21 cellular contexts compared by ENCODE assay signal in genomic region chr19:43420954-43421353, GRCh38. TPM values are rescaled to one million over a fixed set of nuclear protein-coding genes. Genes with fewer than 3 reads are reported as not detected.
A peak's percentile ranks its signal among the peaks of the same experiment; 100 is the strongest.
DNase-seq lines count a peak whose midpoint lies in the region; ATAC-seq, FAIRE-seq and TF ChIP-seq lines count a peak whose summit lies in the region.
"Had no signal": no experiment of that assay in that cellular context is flagged by ENCODE, and none has a peak within 500 bp of the region (broad histone marks: within the 10 kb centered on the region; RNA-seq: fewer than 3 reads in every experiment).

No MANE protein-coding gene starts in this region.

- H3K14ac ChIP-seq in H1 (ENCODE audit: insufficient read length), result no peak overlapping the region

- H2AFZ ChIP-seq in H1 (ENCODE audit: low read length), result no peak overlapping the region
- H2AFZ ChIP-seq: GM23248 had no signal

- H4K5ac ChIP-seq in H1 (ENCODE audit: insufficient read length, low read depth, low read length) (no peak overlapping the region), mesendoderm (ENCODE audit: low read length) (no peak overlapping the region)

- no peaks in the 10 kb centered on the region; the same call in 1 of the 2 replicates for H3K23me2 ChIP-seq in H1 (ENCODE audit: low read depth, low read length)

- ATAC-seq in activated CD8-positive, alpha-beta memory T cell treated with anti-CD3 and anti-CD28 coated beads, Interleukin-2, amount 10 ng/mL, durations not matched to agents 7 days and 5 days, result no peak
- ATAC-seq: HepG2 had no signal

- no peak overlapping the region for H3K4me3 Mint-ChIP-seq in activated CD8-positive, alpha-beta memory T cell treated with anti-CD3 and anti-CD28 coated beads, Interleukin-2, amount 10 ng/mL, durations not matched to agents 7 days and 5 days
- H3K4me3 Mint-ChIP-seq: CD14-positive monocyte; CD4-positive, alpha-beta memory T cell; IgD-negative memory B cell had no signal

- H3K9ac ChIP-seq in H1 (replicated peaks in 1 of 4; ENCODE audit: extremely low read depth in 1 of 4, low read depth in 3 of 4, low read length in 3 of 4) (no peak overlapping the region), mesendoderm (ENCODE audit: low read length) (no peak overlapping the region)
- H3K9ac ChIP-seq: BLaER1, GM23248 had no signal

- H3K36me3 ChIP-seq in H1 (ENCODE audit: control insufficient read depth in 2 of 4, insufficient read depth in 4 of 4, low read length in 3 of 4), result no peaks in the 10 kb centered on the region
- no peaks in the 10 kb centered on the region for H3K36me3 ChIP-seq in mesendoderm (ENCODE audit: control insufficient read depth, insufficient read depth, low read length)
- H3K36me3 ChIP-seq in right atrium auricular region, result no peaks in the 10 kb centered on the region
- H3K36me3 ChIP-seq: BLaER1 had no signal

- H3K36me3 Mint-ChIP-seq in activated CD8-positive, alpha-beta memory T cell treated with anti-CD3 and anti-CD28 coated beads, Interleukin-2, amount 10 ng/mL, durations not matched to agents 7 days and 5 days, result no peaks in the 10 kb centered on the region
- H3K36me3 Mint-ChIP-seq: CD14-positive monocyte; CD4-positive, alpha-beta memory T cell had no signal

- H3K79me1 ChIP-seq in H1 (ENCODE audit: low read depth, low read length), result no peaks in the 10 kb centered on the region
- no peaks in the 10 kb centered on the region for H3K79me1 ChIP-seq in mesendoderm (ENCODE audit: low read length)

- POLR2A ChIA-PET in H1 (lab: Charles Lee; ENCODE audit: partially characterized antibody), result interaction anchor here (1.1 kb wide), 1 partner anchor 15 kb away, joined by 3 read pairs; no protein-coding TSS in a partner anchor

- no peak overlapping the region for H4K91ac ChIP-seq in H1 (replicated peaks; ENCODE audit: insufficient read length, low read length)

- no peak overlapping the region for H2BK20ac ChIP-seq in H1 (ENCODE audit: low read length)

- no peak overlapping the region for H4K8ac ChIP-seq in H1 (ENCODE audit: extremely low read depth, insufficient read depth, low read length)
- no peak overlapping the region for H4K8ac ChIP-seq in mesendoderm (ENCODE audit: low read depth, low read length)

- H3K9me3 Mint-ChIP-seq in activated CD8-positive, alpha-beta memory T cell treated with anti-CD3 and anti-CD28 coated beads, Interleukin-2, amount 10 ng/mL, durations not matched to agents 7 days and 5 days (ENCODE audit: low read depth), result no peaks in the 10 kb centered on the region
- H3K9me3 Mint-ChIP-seq: CD14-positive monocyte; CD4-positive, alpha-beta memory T cell had no signal

- H2BK12ac ChIP-seq in H1 (ENCODE audit: low read depth, low read length), result no peak overlapping the region

- TF ChIP-seq EP300 in H1 (IDR thresholded peaks at IDR 0.05; ENCODE audit: borderline replicate concordance in 1 of 2, low read depth in 2 of 2, low read length in 2 of 2), result no peak

- peak; percentile 12 for DNase-seq in activated CD8-positive, alpha-beta memory T cell treated with anti-CD3 and anti-CD28 coated beads, Interleukin-2, amount 50 U/mL, for 48 hours
- no peak for DNase-seq in activated CD8-positive, alpha-beta memory T cell treated with anti-CD3 and anti-CD28 coated beads, Interleukin-2, amount 10 ng/mL, durations not matched to agents 7 days and 5 days
- no peak for DNase-seq in H1 (ENCODE audit: low read depth in 1 of 2, low spot score in 2 of 2)
- peak; percentile 15 for DNase-seq in mesendoderm
- no peak for DNase-seq in GM19238 (ENCODE audit: insufficient read length, low spot score)
- DNase-seq in GF-D8 (lab: John Stamatoyannopoulos, UW), result no peak
- DNase-seq in right atrium auricular region (ENCODE audit: low spot score), result no peak
- DNase-seq: 8988T; CD4-positive, alpha-beta memory T cell; DMS153; DMS79; GM23248; H9 had no signal

- no peaks in the 10 kb centered on the region for H3K79me2 ChIP-seq in H1 (ENCODE audit: control insufficient read depth in 1 of 2, insufficient read depth in 2 of 2, low read length in 2 of 2)
- H3K79me2 ChIP-seq in mesendoderm (ENCODE audit: control insufficient read depth, insufficient read depth, low read length), result no peaks in the 10 kb centered on the region

- H3K4me1 Mint-ChIP-seq in activated CD8-positive, alpha-beta memory T cell treated with anti-CD3 and anti-CD28 coated beads, Interleukin-2, amount 10 ng/mL, durations not matched to agents 7 days and 5 days, result peaks cover 2% of the 10 kb centered on the region

- TF ChIP-seq POLR2A in H1 (IDR thresholded peaks at IDR 0.05; ENCODE audit: control extremely low read depth in 1 of 2, low read depth in 2 of 2, low read length in 2 of 2), result no peak

- no peak overlapping the region; the same call in 1 of the 2 replicates for H3K18ac ChIP-seq in H1 (ENCODE audit: extremely low read depth, low read length)
- no peak overlapping the region for H3K18ac ChIP-seq in mesendoderm (ENCODE audit: low read length)

- no peaks in the 10 kb centered on the region for H4K20me1 ChIP-seq in H1 (replicated peaks in 1 of 2; ENCODE audit: control insufficient read depth in 1 of 2, insufficient read depth in 2 of 2, low read length in 2 of 2)
- H4K20me1 ChIP-seq: BLaER1 had no signal

- H3K27me3 ChIP-seq in H1 (replicated peaks in 1 of 4; ENCODE audit: control insufficient read depth in 3 of 4, extremely low read depth in 1 of 4, insufficient read depth in 3 of 4, low read length in 3 of 4) (no peaks in the 10 kb centered on the region), mesendoderm (ENCODE audit: insufficient read depth, low read length, poor library complexity) (no peaks in the 10 kb centered on the region), right atrium auricular region (no peaks in the 10 kb centered on the region)
- H3K27me3 ChIP-seq: BLaER1 had no signal

- CTCF ChIA-PET in activated CD8-positive, alpha-beta memory T cell treated with anti-CD3 and anti-CD28 coated beads, Interleukin-2, amount 10 ng/mL, durations not matched to agents 7 days and 5 days (lab: Charles Lee), result interaction anchor here (0.7 kb wide), 1 partner anchor 42 kb away, joined by 3 read pairs; no protein-coding TSS in a partner anchor
- CTCF ChIA-PET in H1 (lab: Charles Lee; ENCODE audit: partially characterized antibody), result interaction anchor here (0.7 to 7.0 kb wide), 2 partner anchors 12 to 19 kb away, joined by 5 to 35 read pairs; no protein-coding TSS in a partner anchor

- H3K27ac ChIP-seq in H1 (ENCODE audit: low read depth, low read length) (no peak overlapping the region), mesendoderm (ENCODE audit: low read depth, low read length) (no peak overlapping the region), right atrium auricular region (no peak overlapping the region)
- H3K27ac ChIP-seq: BLaER1, GM23248 had no signal

- H3K4ac ChIP-seq in H1 (replicated peaks; ENCODE audit: insufficient read length, low read depth, low read length), result no peak overlapping the region
- H3K4ac ChIP-seq in mesendoderm (ENCODE audit: low read depth, low read length), result no peak overlapping the region

- peaks cover 0 to 3% (median under 1%) of the 10 kb centered on the region in 4 experiments; a peak in 2 of 7 replicates for H3K4me1 ChIP-seq in H1 (replicated peaks in 1 of 4; ENCODE audit: control insufficient read depth in 3 of 4, insufficient read depth in 4 of 4, low read length in 3 of 4)
- no peaks in the 10 kb centered on the region for H3K4me1 ChIP-seq in mesendoderm (ENCODE audit: control insufficient read depth, low read depth, low read length)
- H3K4me1 ChIP-seq in right atrium auricular region, result no peaks in the 10 kb centered on the region

- H3K4me2 ChIP-seq in H1 (ENCODE audit: insufficient read depth in 1 of 2, low read depth in 2 of 2, low read length in 2 of 2), result no peak overlapping the region
- H3K4me2 ChIP-seq in mesendoderm (ENCODE audit: low read length), result no peak overlapping the region
- H3K4me2 ChIP-seq: BLaER1 had no signal

- H2AK5ac ChIP-seq in H1 (ENCODE audit: low read depth, low read length), result no peak overlapping the region
- H2AK5ac ChIP-seq in mesendoderm (ENCODE audit: low read length), result no peak overlapping the region

- H2BK120ac ChIP-seq in H1 (replicated peaks; ENCODE audit: low read depth, low read length) (no peak overlapping the region), mesendoderm (ENCODE audit: low read depth, low read length) (no peak overlapping the region)

- no peak overlapping the region for H3K56ac ChIP-seq in H1 (replicated peaks; ENCODE audit: insufficient read length, low read depth, low read length)
- H3K56ac ChIP-seq in mesendoderm (ENCODE audit: low read length), result no peak overlapping the region

- 55% methylated on average over 6 of the region's 6 CpGs; no CpG with 5 or more reads in 1 of the 2 experiments for WGBS in H1 (ENCODE audit: extremely low coverage in 1 of 2, insufficient coverage in 1 of 2, insufficient read length in 1 of 2, insufficient replicate concordance in 2 of 2, low coverage in 1 of 2, low lambda C conversion rate in 2 of 2, missing lambda C conversion rate in 1 of 2), 2 experiments
- no CpG with 5 or more reads among the region's 6 CpGs for WGBS in mesendoderm (ENCODE audit: extremely low coverage, insufficient coverage, low lambda C conversion rate)

- H3K27ac Mint-ChIP-seq in activated CD8-positive, alpha-beta memory T cell treated with anti-CD3 and anti-CD28 coated beads, Interleukin-2, amount 10 ng/mL, durations not matched to agents 7 days and 5 days, result no peak overlapping the region
- H3K27ac Mint-ChIP-seq: CD14-positive monocyte; CD4-positive, alpha-beta memory T cell; IgD-negative memory B cell had no signal

- H2BK15ac ChIP-seq in H1 (ENCODE audit: low read length) (no peak overlapping the region), mesendoderm (replicated peaks; ENCODE audit: low read depth) (no peak overlapping the region)

- no peak for TF ChIP-seq CTCF in H1 (IDR thresholded peaks at IDR 0.05; ENCODE audit: control extremely low read depth in 1 of 3, insufficient read depth in 1 of 3, low read depth in 1 of 3, low read length in 3 of 3)
- TF ChIP-seq CTCF in right atrium auricular region (IDR thresholded peaks at IDR 0.05), result no peak

- H3K4me3 ChIP-seq in H1 (ENCODE audit: extremely low read depth in 1 of 4, insufficient read depth in 2 of 4, low read depth in 3 of 4, low read length in 4 of 4), result no peak overlapping the region
- no peak overlapping the region for H3K4me3 ChIP-seq in mesendoderm (ENCODE audit: low read length)
- H3K4me3 ChIP-seq in right atrium auricular region, result no peak overlapping the region
- H3K4me3 ChIP-seq: BLaER1, GM23248 had no signal

- peaks cover 13% of the 10 kb centered on the region for H3K27me3 Mint-ChIP-seq in activated CD8-positive, alpha-beta memory T cell treated with anti-CD3 and anti-CD28 coated beads, Interleukin-2, amount 10 ng/mL, durations not matched to agents 7 days and 5 days

- FAIRE-seq in H1 (lab: Jason Lieb, UNC), result no peak
- FAIRE-seq: GM12891, HepG2 had no signal

- H3K23ac ChIP-seq in H1 (ENCODE audit: insufficient read length), result no peak overlapping the region
- H3K23ac ChIP-seq in mesendoderm (ENCODE audit: low read length), result no peak overlapping the region

- H2BK5ac ChIP-seq in H1 (ENCODE audit: low read depth, low read length), result 0 out of 2 replicates have a peak overlapping the region, but pooled peaks have one; percentile 52
- no peak overlapping the region for H2BK5ac ChIP-seq in mesendoderm (ENCODE audit: low read length)

- H3K9me3 ChIP-seq in H1 (ENCODE audit: insufficient read depth in 2 of 2, low read depth in 1 of 2, low read length in 1 of 2) (no peaks in the 10 kb centered on the region), right atrium auricular region (no peaks in the 10 kb centered on the region)

- no peak for TF ChIP-seq RAD21 in H1 (IDR thresholded peaks at IDR 0.05 in 1 of 2, conservative IDR thresholded peaks at IDR 0.05 in 1 of 2; ENCODE audit: low read depth in 2 of 2, low read length in 2 of 2)

RNA-seq across cellular contexts. Expression of gene TEX101, which starts 6.3 kb away (rescaled TPM):
- not detected for total RNA-seq in activated CD8-positive, alpha-beta memory T cell treated with anti-CD3 and anti-CD28 coated beads, Interleukin-2, amount 10 ng/mL, durations not matched to agents 7 days and 5 days
- not detected in 2 replicates for total RNA-seq in H1 (2021; fragmentation: NEBNext Ultra II Directional; extraction: Animal tissue kit (Norgen Biotek cat#: 25700))
- polyA plus RNA-seq in H1 (2011; rRNA removed), result 0.06 and 0.12 TPM in 2 replicates
- polyA plus RNA-seq in H1 (2011; cell fraction: cytosol; rRNA removed), result 0.19 TPM
- 0.07 TPM for polyA plus RNA-seq in H1 (2011; cell fraction: nucleus; rRNA removed)
- 0.36 TPM in 1 of 4 replicates, not detected in the others for polyA plus RNA-seq in H1 (2012, experiment 1 of 2)
- not detected for polyA plus RNA-seq in H1 (2012, experiment 2 of 2)
- 0.12 TPM for polyA plus RNA-seq in H1 (2013, experiment 1 of 2)
- polyA plus RNA-seq in H1 (2013, experiment 2 of 2), result not detected
- polyA minus RNA-seq in H1 (2011; rRNA and poly(A)+ RNA removed), result not detected in 2 replicates
- polyA minus RNA-seq in H1 (2011; cell fraction: cytosol; rRNA and poly(A)+ RNA removed), result not detected
- not detected for polyA minus RNA-seq in H1 (2011; cell fraction: nucleus; rRNA and poly(A)+ RNA removed)
- 0.46 TPM for polyA plus RNA-seq in mesendoderm (2013, experiment 1 of 2)
- polyA plus RNA-seq in mesendoderm (2013, experiment 2 of 2), result 0.35 TPM
- total RNA-seq in right atrium auricular region, result not detected
- total RNA-seq: A673; CD4-positive, alpha-beta memory T cell; Daoy; GM23248; H9; HepG2 had no signal
- polyA plus RNA-seq: AG04450; CD4-positive, alpha-beta memory T cell; GM23248; HepG2; IgD-negative memory B cell had no signal

RNA-seq across cellular contexts. Expression of gene LYPD3, which starts 44.5 kb away (rescaled TPM):
- under 1 TPM; 0.23 to 0.33 TPM for total RNA-seq in activated CD8-positive, alpha-beta memory T cell treated with anti-CD3 and anti-CD28 coated beads, Interleukin-2, amount 10 ng/mL, durations not matched to agents 7 days and 5 days
- 4.0 and 4.1 TPM in 2 replicates for total RNA-seq in H1 (2021; fragmentation: NEBNext Ultra II Directional; extraction: Animal tissue kit (Norgen Biotek cat#: 25700))
- polyA plus RNA-seq in H1 (2011; rRNA removed), result 16.4 and 18.4 TPM in 2 replicates
- polyA plus RNA-seq in H1 (2011; cell fraction: cytosol; rRNA removed), result 7.3 TPM
- polyA plus RNA-seq in H1 (2011; cell fraction: nucleus; rRNA removed), result 10.4 TPM
- polyA plus RNA-seq in H1 (2012, experiment 1 of 2), result 4.2 to 7.0 TPM (median 5.4 TPM) in 4 replicates
- 5.2 TPM for polyA plus RNA-seq in H1 (2012, experiment 2 of 2)
- polyA plus RNA-seq in H1 (2013, experiment 1 of 2), result 6.0 TPM
- polyA plus RNA-seq in H1 (2013, experiment 2 of 2), result 5.9 TPM
- polyA minus RNA-seq in H1 (2011; rRNA and poly(A)+ RNA removed), result 2.0 and 2.5 TPM in 2 replicates
- 3.4 TPM for polyA minus RNA-seq in H1 (2011; cell fraction: cytosol; rRNA and poly(A)+ RNA removed)
- polyA minus RNA-seq in H1 (2011; cell fraction: nucleus; rRNA and poly(A)+ RNA removed), result 3.5 TPM
- polyA plus RNA-seq in mesendoderm (2013, experiment 1 of 2), result 2.9 TPM
- polyA plus RNA-seq in mesendoderm (2013, experiment 2 of 2), result 2.3 TPM
- under 1 TPM in 1 of 2 donors, not detected in 1; 0.90 TPM for total RNA-seq in right atrium auricular region
- total RNA-seq: GM23248 had no signal

Comparison
In these comparisons a context has a peak if more than half of its experiments do, and no peak if none do; other contexts are left out.
1. DNase-seq: peak in activated CD8-positive, alpha-beta memory T cell treated with anti-CD3 and anti-CD28 coated beads, Interleukin-2, amount 50 U/mL, for 48 hours (single experiment) and mesendoderm (single experiment); none in activated CD8-positive, alpha-beta memory T cell treated with anti-CD3 and anti-CD28 coated beads, Interleukin-2, amount 10 ng/mL, durations not matched to agents 7 days and 5 days (single experiment), H1 (0 of 2), GM19238 (single experiment), GF-D8 (single experiment) and right atrium auricular region (single experiment).